Comparison of ENCODE assay signal across 31 cellular contexts in genomic region chr7:157806711-157807110, GRCh38.
"Had no signal": no experiment of that assay in that cellular context is flagged by ENCODE, and none has a peak within 500 bp of the region (broad histone marks: within the 10 kb centered on the region; RNA-seq: fewer than 3 reads in every experiment).

No MANE protein-coding gene starts in this region.

- H3K4me2 ChIP-seq: SK-N-SH had no signal

- H3K27ac ChIP-seq: adrenal gland, SJSA1, VCaP had no signal

- H3K9me2 ChIP-seq: SK-N-SH had no signal

- H3K9me3 ChIP-seq: adrenal gland, MG63, SK-N-SH had no signal

- H3K9ac ChIP-seq: SK-N-SH had no signal

- H3K4me1 ChIP-seq: adrenal gland, SJSA1 had no signal

- DNase-seq: activated B cell treated with CpG ODN at 0.5 μM for 24 hours; activated CD4-positive, alpha-beta memory T cell treated with anti-CD3 and anti-CD28 coated beads for 36 hours; activated CD4-positive, alpha-beta T cell treated with anti-CD3 and anti-CD28 coated beads for 4 hours; activated CD4-positive, alpha-beta T cell treated with anti-CD3 and anti-CD28 coated beads, Interleukin-2, amount 50 U/mL, for 1 hour; activated CD4-positive, CD25-positive, alpha-beta regulatory T cell treated with anti-CD3 and anti-CD28 coated beads, Interleukin-2, amount 50 U/mL, for 72 hours; activated CD8-positive, alpha-beta memory T cell treated with anti-CD3 and anti-CD28 coated beads, Interleukin-2, amount 50 U/mL, for 4 hours; activated gamma-delta T cell treated with Interleukin-2 at 50 U/mL for 16 hours; activated naive CD4-positive, alpha-beta T cell treated with anti-CD3 and anti-CD28 coated beads for 36 hours; activated T-cell treated with anti-CD3 and anti-CD28 coated beads for 4 hours; activated T-cell treated with anti-CD3 and anti-CD28 coated beads, Interleukin-2, amount 50 U/mL, for 4 hours; adrenal gland; central memory CD4-positive, alpha-beta T cell; Kasumi-1; KG1; NCI-H1048; NCI-H1105 treated with DMSO at 0.1 percent for 48 hours; NCI-H1436; NCI-H1694; NCI-H1930; NCI-H2081 treated with DMSO at 0.1 percent for 48 hours; NCI-H226; NCI-H446 treated with DMSO at 0.1 percent for 48 hours; NCI-H526; NCI-H748 treated with DMSO at 0.1 percent for 48 hours; NK-92 treated with Interleukin-12 subunit alpha and Interleukin-12 subunit beta, amount 100 ng/mL, for 24 hours; SHP77; SK-N-SH had no signal

- H3K27me3 ChIP-seq: adrenal gland, MG63, SJSA1 had no signal

- H3K36me3 ChIP-seq: adrenal gland, MG63, SJSA1 had no signal

- ATAC-seq: activated naive CD4-positive, alpha-beta T cell treated with anti-CD3 and anti-CD28 coated beads, Interleukin-2, amount 50 U/mL, for 72 hours; activated T-cell treated with anti-CD3 and anti-CD28 coated beads, Interleukin-2, amount 50 U/mL, for 4 hours had no signal

- H3K4me3 ChIP-seq: adrenal gland, MG63, SJSA1 had no signal
